Comparison of ENCODE assay signal across 9 cellular contexts in the genomic region with DNA sequence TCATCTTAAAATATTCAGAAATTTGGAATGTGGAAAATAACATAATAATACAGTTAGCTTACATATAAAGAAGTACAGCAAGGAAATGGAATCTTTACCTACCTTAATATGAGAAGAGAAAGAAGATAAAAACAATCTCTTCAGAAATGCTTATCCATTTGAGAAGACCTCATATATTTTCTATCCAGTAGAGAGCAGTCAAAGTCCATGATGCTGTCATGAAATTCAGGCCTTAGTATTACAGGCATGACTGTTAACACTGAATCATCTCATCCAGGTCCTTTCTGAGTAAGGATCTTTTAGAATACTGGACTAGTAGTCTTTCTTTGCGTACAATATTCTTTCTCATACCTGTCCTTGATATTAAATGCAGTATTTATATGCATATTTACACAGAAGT.
A peak's percentile ranks its signal among the peaks of the same experiment; 100 is the strongest.
DNase-seq lines count a peak whose midpoint lies in the region; ATAC-seq and TF ChIP-seq lines count a peak whose summit lies in the region.
"Had no signal": no experiment of that assay in that cellular context is flagged by ENCODE, and none has a peak within 500 bp of the region (broad histone marks: within the 10 kb centered on the region; RNA-seq: fewer than 3 reads in every experiment).

No MANE protein-coding gene starts in this region.

- intact Hi-C loops in left colon (cut with DNase I, micrococcal nuclease): loop anchor here in 1 of 2 donors (5.0 kb wide), 1 partner anchor 793 kb away; no protein-coding TSS in a partner anchor

- no peak overlapping the region for H3K27ac Mint-ChIP-seq in glutamatergic neuron (ENCODE audit: unreplicated experiment)
- H3K27ac Mint-ChIP-seq: CD4-positive, CD25-positive, alpha-beta regulatory T cell had no signal

- H3K4me1 Mint-ChIP-seq in glutamatergic neuron (ENCODE audit: low read depth, unreplicated experiment): no peaks in the 10 kb centered on the region
- H3K4me1 Mint-ChIP-seq: CD4-positive, CD25-positive, alpha-beta regulatory T cell had no signal

- no peak overlapping the region for H3K4me3 Mint-ChIP-seq in glutamatergic neuron (ENCODE audit: unreplicated experiment)
- H3K4me3 Mint-ChIP-seq: CD4-positive, CD25-positive, alpha-beta regulatory T cell had no signal

- no peak for TF ChIP-seq CTCF in glutamatergic neuron (IDR thresholded peaks at IDR 0.05; ENCODE audit: partially characterized antibody, unreplicated experiment)

- ATAC-seq in HG03039 (IDR thresholded peaks at IDR 0.05; ENCODE audit: unreplicated experiment) (peak; percentile 71), left colon (peak; percentile 54), HG03439 (IDR thresholded peaks at IDR 0.05; ENCODE audit: unreplicated experiment) (no peak)

- peaks cover 1% of the 10 kb centered on the region for H3K9me3 Mint-ChIP-seq in glutamatergic neuron (ENCODE audit: unreplicated experiment)

- H3K36me3 Mint-ChIP-seq in glutamatergic neuron (ENCODE audit: unreplicated experiment): no peaks in the 10 kb centered on the region
- H3K36me3 Mint-ChIP-seq: CD4-positive, CD25-positive, alpha-beta regulatory T cell had no signal

- DNase-seq in NCI-H82 (lab: John Stamatoyannopoulos, UW): peak; percentile 17
- DNase-seq in NCI-H82 treated with DMSO at 0.1 percent for 48 hours (lab: John Stamatoyannopoulos, UW; ENCODE audit: unreplicated experiment): no peak
- DNase-seq in SW480 (ENCODE audit: low spot score): peak; percentile 30
- DNase-seq in left colon: no peak
- no peak for DNase-seq in NCI-H774 (lab: John Stamatoyannopoulos, UW)
- DNase-seq in glutamatergic neuron: no peak
- DNase-seq: CD4-positive, CD25-positive, alpha-beta regulatory T cell had no signal

- no peaks in the 10 kb centered on the region for H3K27me3 Mint-ChIP-seq in glutamatergic neuron (ENCODE audit: unreplicated experiment)
- H3K27me3 Mint-ChIP-seq: CD4-positive, CD25-positive, alpha-beta regulatory T cell had no signal

Comparison
In these comparisons a context has a peak if more than half of its experiments do, and no peak if none do; other contexts are left out.
1. DNase-seq: peak in NCI-H82 (single experiment) and SW480 (single experiment); none in NCI-H82 treated with DMSO at 0.1 percent for 48 hours (single experiment), left colon (0 of 2), NCI-H774 (single experiment) and glutamatergic neuron (single experiment).